8 cellular contexts compared by ENCODE assay signal in genomic region chr14:21475767-21476525, GRCh38. TPM values are rescaled to one million over a fixed set of nuclear protein-coding genes. Genes with fewer than 3 reads are reported as not detected.
DNase-seq lines count a peak whose midpoint lies in the region; ATAC-seq and TF ChIP-seq lines count a peak whose summit lies in the region.

No MANE protein-coding gene starts in this region.

- H3K4me1 Mint-ChIP-seq in dendritic cell treated with granulocyte-macrophage colony-stimulating factor and Interleukin-4, amounts not matched to agents 40 ng/mL and 50 ng/mL, for 4 days (ENCODE audit: low read depth): peaks cover 27% of the 10 kb centered on the region
- H3K4me1 Mint-ChIP-seq in natural killer cell: peaks cover 35 to 37% of the 10 kb centered on the region in 2 donors

- intact Hi-C loops in dendritic cell treated with granulocyte-macrophage colony-stimulating factor and Interleukin-4, amounts not matched to agents 40 ng/mL and 50 ng/mL, for 4 days (cut with micrococcal nuclease): loop anchor here (2.0 kb wide), 1 partner anchor 39 kb away; no protein-coding TSS in a partner anchor
- intact Hi-C loops in natural killer cell (cut with micrococcal nuclease): no loop called here
- intact Hi-C loops in posterior vena cava (cut with DNase I): no loop called here

- H3K27ac ChIP-seq in C4-2B: peak overlapping the region; percentile 69
- H3K27ac ChIP-seq in KMS-11: no peak overlapping the region

- H3K9ac ChIP-seq in KMS-11: no peak overlapping the region

- no peak for ATAC-seq in natural killer cell

- H3K27me3 Mint-ChIP-seq in dendritic cell treated with granulocyte-macrophage colony-stimulating factor and Interleukin-4, amounts not matched to agents 40 ng/mL and 50 ng/mL, for 4 days: no peaks in the 10 kb centered on the region
- no peaks in the 10 kb centered on the region for H3K27me3 Mint-ChIP-seq in natural killer cell (ENCODE audit: low read depth in 2 of 2)

- H2AFZ ChIP-seq in KMS-11 (ENCODE audit: low read depth): peak overlapping the region; percentile 39; the same call in 1 of the 2 replicates

- no peaks in the 10 kb centered on the region for H4K20me1 ChIP-seq in KMS-11 (ENCODE audit: insufficient read depth)

- H3K79me2 ChIP-seq in KMS-11 (ENCODE audit: insufficient read depth, low read depth): peaks cover 17% of the 10 kb centered on the region; the same call in 1 of the 2 replicates

- H3K4me3 Mint-ChIP-seq in dendritic cell treated with granulocyte-macrophage colony-stimulating factor and Interleukin-4, amounts not matched to agents 40 ng/mL and 50 ng/mL, for 4 days: peak overlapping the region; percentile 100
- H3K4me3 Mint-ChIP-seq in natural killer cell: peak overlapping the region; percentile 98

- H3K36me3 ChIP-seq in KMS-11 (ENCODE audit: insufficient read depth): no peaks in the 10 kb centered on the region

- H3K27ac Mint-ChIP-seq in dendritic cell treated with granulocyte-macrophage colony-stimulating factor and Interleukin-4, amounts not matched to agents 40 ng/mL and 50 ng/mL, for 4 days: peak overlapping the region; percentile 99
- H3K27ac Mint-ChIP-seq in natural killer cell: peak overlapping the region; percentile 96 to 97

- peaks cover 60% of the 10 kb centered on the region for H3K36me3 Mint-ChIP-seq in dendritic cell treated with granulocyte-macrophage colony-stimulating factor and Interleukin-4, amounts not matched to agents 40 ng/mL and 50 ng/mL, for 4 days (ENCODE audit: low read depth)
- peaks cover 11% of the 10 kb centered on the region for H3K36me3 Mint-ChIP-seq in natural killer cell

- H3K4me3 ChIP-seq in KMS-11 (IDR thresholded peaks at IDR 0.05; ENCODE audit: insufficient read depth, low read depth, low read length): no peak overlapping the region

- no peaks in the 10 kb centered on the region for H3K9me3 Mint-ChIP-seq in dendritic cell treated with granulocyte-macrophage colony-stimulating factor and Interleukin-4, amounts not matched to agents 40 ng/mL and 50 ng/mL, for 4 days
- no peaks in the 10 kb centered on the region for H3K9me3 Mint-ChIP-seq in natural killer cell

- no peak for TF ChIP-seq CTCF in C4-2B (conservative IDR thresholded peaks at IDR 0.05)
- TF ChIP-seq CTCF in KMS-11 (conservative IDR thresholded peaks at IDR 0.05; ENCODE audit: low read depth, low read length): no peak
- no peak for TF ChIP-seq CTCF in natural killer cell (IDR thresholded peaks at IDR 0.05)

- peaks cover 16% of the 10 kb centered on the region for H3K4me1 ChIP-seq in KMS-11 (ENCODE audit: low read depth, poor library complexity, severe bottlenecking)

- no peak for DNase-seq in natural killer cell
- DNase-seq in posterior vena cava (ENCODE audit: low spot score): no peak
- no peak for DNase-seq in EL
- DNase-seq in NCI-H82 treated with DMSO at 0.1 percent for 48 hours (lab: John Stamatoyannopoulos, UW; ENCODE audit: unreplicated experiment): no peak
- no peak for DNase-seq in activated CD4-positive, alpha-beta T cell treated with anti-CD3 and anti-CD28 coated beads, Interleukin-2, amount 50 U/mL, for 48 hours

- H3K27me3 ChIP-seq in KMS-11 (ENCODE audit: insufficient read depth, low read depth): no peaks in the 10 kb centered on the region

- H3K4me2 ChIP-seq in KMS-11: peak overlapping the region; percentile 34; the same call in 1 of the 2 replicates

RNA-seq across cellular contexts. Expression of gene RAB2B, which starts 0.8 kb away (rescaled TPM):
- total RNA-seq in natural killer cell (10 to 100 TPM; 43.3 to 64.7 (median 50.9) TPM), posterior vena cava (10 to 100 TPM; 29.2 to 32.3 TPM)

RNA-seq across cellular contexts. Expression of gene TOX4, which starts 1.0 kb away (rescaled TPM):
- total RNA-seq in natural killer cell (100 to 1,000 TPM; 103 to 123 (median 123) TPM), posterior vena cava (10 to 100 TPM; 56.1 to 67.3 TPM)

RNA-seq across cellular contexts. Expression of gene CHD8, which starts 20.0 kb away (rescaled TPM):
- total RNA-seq in natural killer cell (100 to 1,000 TPM; 150 to 167 (median 162) TPM), posterior vena cava (10 to 100 TPM; 49.7 to 56.3 TPM)

RNA-seq across cellular contexts. Expression of gene METTL3, which starts 35.2 kb away (rescaled TPM):
- 10 to 100 TPM; 63.3 to 72.5 (median 68.3) TPM for total RNA-seq in natural killer cell
- total RNA-seq in posterior vena cava: 10 to 100 TPM; 26.4 to 29.0 TPM

RNA-seq across cellular contexts. Expression of gene SALL2, which starts 50.2 kb away (rescaled TPM):
- total RNA-seq in natural killer cell (1 to 10 TPM; 1.6 to 2.5 (median 2.2) TPM), posterior vena cava (1 to 10 TPM; 6.2 to 7.1 TPM)
